21 cellular contexts compared by ENCODE assay signal in genomic region chr7:16923019-16923418, GRCh38. TPM values are rescaled to one million over a fixed set of nuclear protein-coding genes. Genes with fewer than 3 reads are reported as not detected.
DNase-seq lines count a peak whose midpoint lies in the region; ATAC-seq, FAIRE-seq and TF ChIP-seq lines count a peak whose summit lies in the region.
"Had no signal": no experiment of that assay in that cellular context is flagged by ENCODE, and none has a peak within 500 bp of the region (broad histone marks: within the 10 kb centered on the region; RNA-seq: fewer than 3 reads in every experiment).

No MANE protein-coding gene starts in this region.

- DNase-seq in A549 (ENCODE audit: low read depth in 1 of 2, low spot score in 1 of 2), result no peak
- no peak for DNase-seq in T-helper 17 cell
- DNase-seq in left colon, result no peak
- no peak for DNase-seq in NCI-H510A (lab: John Stamatoyannopoulos, UW)
- DNase-seq in small intestine, result no peak
- no peak for DNase-seq in globus pallidus (ENCODE audit: low spot score)
- DNase-seq in NCI-H2107 treated with DMSO at 0.1 percent for 48 hours (lab: John Stamatoyannopoulos, UW; ENCODE audit: unreplicated experiment), result no peak
- DNase-seq: activated CD4-positive, CD25-positive, alpha-beta regulatory T cell; activated gamma-delta T cell treated with Interleukin-2 at 50 U/mL for 16 hours; AML-193; DMS 273 treated with DMSO at 0.1 percent for 48 hours; effector memory CD4-positive, alpha-beta T cell; foreskin fibroblast; OCI-M1; ovary; testis had no signal

- H3K27ac ChIP-seq in A549, result peak overlapping the region; percentile 83 to 86
- no peak overlapping the region for H3K27ac ChIP-seq in small intestine (ENCODE audit: low read depth in 1 of 2, low read length in 1 of 2)
- H3K27ac ChIP-seq: cardiac muscle cell, ovary, testis had no signal

- no peaks in the 10 kb centered on the region for H3K36me3 ChIP-seq in small intestine (ENCODE audit: control insufficient read depth in 2 of 2, insufficient read depth in 2 of 2, low read length in 2 of 2)
- H3K36me3 ChIP-seq: cardiac muscle cell, ovary had no signal

- no peak overlapping the region for H3K4me3 Mint-ChIP-seq in T-helper 17 cell
- H3K4me3 Mint-ChIP-seq: memory B cell had no signal

- WGBS in A549 (ENCODE audit: missing lambda C conversion rate), result 97% methylated on average over 2 of the region's 2 CpGs
- WGBS in small intestine, 3 donors, result 72 to 86% (median 73%) methylated on average over 2 of the region's 2 CpGs

- no peak for TF ChIP-seq CTCF in A549 (IDR thresholded peaks at IDR 0.05)

- TF ChIP-seq RAD21 in A549 (conservative IDR thresholded peaks at IDR 0.05 in 1 of 2, IDR thresholded peaks at IDR 0.05 in 1 of 2), result no peak

- TF ChIP-seq EP300 in A549 (IDR thresholded peaks at IDR 0.05), result no peak

- H3K4me1 ChIP-seq in A549 (peaks cover 49% of the 10 kb centered on the region), small intestine (ENCODE audit: control insufficient read depth in 2 of 2, insufficient read depth in 1 of 2, low read depth in 1 of 2, low read length in 1 of 2) (peaks cover 0 to 7% of the 10 kb centered on the region in 2 donors)
- H3K4me1 ChIP-seq: testis had no signal

- H3K27me3 Mint-ChIP-seq in T-helper 17 cell, result no peaks in the 10 kb centered on the region

- intact Hi-C loops in left colon (cut with DNase I, micrococcal nuclease), result no loop called here

- FAIRE-seq in A549 (lab: Jason Lieb, UNC) (no peak), small intestine (lab: Jason Lieb, UNC) (no peak)

- H3K36me3 Mint-ChIP-seq in T-helper 17 cell (ENCODE audit: low read depth), result no peaks in the 10 kb centered on the region
- H3K36me3 Mint-ChIP-seq: memory B cell had no signal

- no peak for ATAC-seq in A549
- peak; percentile 33 for ATAC-seq in GM18867 (IDR thresholded peaks at IDR 0.05; ENCODE audit: unreplicated experiment)
- ATAC-seq in T-helper 17 cell, result no peak
- ATAC-seq in left colon, result peak; percentile 45

- H3K4me3 ChIP-seq in A549 (no peak overlapping the region), small intestine (ENCODE audit: low read depth in 1 of 2, low read length in 2 of 2) (no peak overlapping the region)
- H3K4me3 ChIP-seq: cardiac muscle cell, ovary, smooth muscle cell, testis had no signal

- CTCF ChIA-PET in A549 (lab: Yijun Ruan, JAX), result interaction anchor here (1.2 to 1.6 kb wide), 2 partner anchors 31 to 121 kb away, joined by 3 read pairs; no protein-coding TSS in a partner anchor

- H3K9me3 ChIP-seq in A549 (no peaks in the 10 kb centered on the region), T-helper 17 cell (ENCODE audit: control insufficient read depth, low read length, poor library complexity, severe bottlenecking) (no peaks in the 10 kb centered on the region), small intestine (ENCODE audit: control insufficient read depth, low read depth) (no peaks in the 10 kb centered on the region)
- H3K9me3 ChIP-seq: ovary, testis had no signal

- H3K4me1 Mint-ChIP-seq in T-helper 17 cell, result peaks cover 2% of the 10 kb centered on the region

- H3K4me2 ChIP-seq in A549, result no peak overlapping the region; the same call in 2 of the 3 replicates
- H3K4me2 ChIP-seq: smooth muscle cell had no signal

- H3K27ac Mint-ChIP-seq in T-helper 17 cell, result peak overlapping the region; percentile 53
- H3K27ac Mint-ChIP-seq: memory B cell had no signal

- TF ChIP-seq POLR2A in A549 (IDR thresholded peaks at IDR 0.05; ENCODE audit: low read length), result no peak

- POLR2A ChIA-PET in A549 (lab: Yijun Ruan, JAX), result interaction anchor here (0.5 kb wide), 1 partner anchor 184 kb away, joined by 4 read pairs; no protein-coding TSS in a partner anchor

- H3K27me3 ChIP-seq in small intestine (ENCODE audit: control insufficient read depth in 2 of 2, insufficient read depth in 2 of 2, low read length in 2 of 2), result no peaks in the 10 kb centered on the region
- H3K27me3 ChIP-seq: cardiac muscle cell, ovary, testis had no signal

TF ChIP-seq in A549, 52 proteins besides CTCF, POLR2A, EP300 and RAD21:
- TF ChIP-seq HOXA7 (CRISPR knock-in tag; IDR thresholded peaks at IDR 0.05), result no peak
- no peak for TF ChIP-seq TP53 (CRISPR knock-in tag; IDR thresholded peaks at IDR 0.05)
- TF ChIP-seq CBX8 (IDR thresholded peaks at IDR 0.05), result no peak
- TF ChIP-seq NFE2L2 (conservative IDR thresholded peaks at IDR 0.05; ENCODE audit: low read length), result no peak
- no peak for TF ChIP-seq ESRRA (IDR thresholded peaks at IDR 0.05; ENCODE audit: borderline replicate concordance, low read length)
- TF ChIP-seq HEYL (CRISPR knock-in tag; IDR thresholded peaks at IDR 0.05), result no peak
- TF ChIP-seq NPAS2 (CRISPR knock-in tag; IDR thresholded peaks at IDR 0.05; ENCODE audit: borderline replicate concordance), result no peak
- TF ChIP-seq REST (IDR thresholded peaks at IDR 0.05), result no peak
- TF ChIP-seq E2F6 (IDR thresholded peaks at IDR 0.05; ENCODE audit: borderline replicate concordance, low read depth), result no peak
- TF ChIP-seq EHMT2 (IDR thresholded peaks at IDR 0.05; ENCODE audit: low read depth), result no peak
- TF ChIP-seq CHD4 (IDR thresholded peaks at IDR 0.05; ENCODE audit: borderline replicate concordance), result no peak
- TF ChIP-seq GATA3 (IDR thresholded peaks at IDR 0.05; ENCODE audit: borderline replicate concordance), result no peak
- no peak for TF ChIP-seq RCOR1 (IDR thresholded peaks at IDR 0.05; ENCODE audit: low read depth, low read length)
- TF ChIP-seq PBX3 (IDR thresholded peaks at IDR 0.05), result no peak
- TF ChIP-seq FOSB (CRISPR knock-in tag; IDR thresholded peaks at IDR 0.05), result no peak
TF ChIP-seq in A549: peak in this region for 0.

RNA-seq across cellular contexts. Expression of gene AGR3, which starts 41.2 kb away (rescaled TPM):
- 0.36 and 0.52 TPM in 2 replicates for polyA plus RNA-seq in A549 (2011; rRNA removed)
- not detected in 2 replicates for polyA plus RNA-seq in A549 (2012; cell fraction: cytosol; rRNA removed)
- not detected in 2 replicates for polyA plus RNA-seq in A549 (2012; cell fraction: nucleus; rRNA removed)
- polyA plus RNA-seq in A549 (2017; fragmentation: RNase III; extraction: RNeasy Plus Mini Kit Qiagen cat#74134 plus additional on column Dnase treatment), result not detected in 3 replicates
- polyA minus RNA-seq in A549 (2011; rRNA and poly(A)+ RNA removed), result not detected in 2 replicates
- total RNA-seq in T-helper 17 cell, result not detected
- 100 to 1,000 TPM; 123 to 188 TPM for total RNA-seq in left colon
- polyA plus RNA-seq in small intestine, result 100 to 1,000 TPM; 215 to 509 (median 251) TPM
- total RNA-seq: cardiac muscle cell, HT1080, smooth muscle cell, testis had no signal
- polyA plus RNA-seq: cardiac muscle cell, smooth muscle cell had no signal

Comparison
In these comparisons a context has a peak if more than half of its experiments do, and no peak if none do; other contexts are left out.
1. ATAC-seq: peak in GM18867 (single experiment) and left colon (single experiment); none in A549 (0 of 2) and T-helper 17 cell (single experiment).
2. H3K27ac ChIP-seq: peak in A549 (2 of 2); none in small intestine (0 of 2).
3. RNA of gene AGR3, which starts 41.2 kb away (total RNA-seq): 123 to 188 TPM in left colon; not detected in T-helper 17 cell; every median in the first group is over 100 times any median in the second.